13 cellular contexts compared by ENCODE assay signal in the genomic region with DNA sequence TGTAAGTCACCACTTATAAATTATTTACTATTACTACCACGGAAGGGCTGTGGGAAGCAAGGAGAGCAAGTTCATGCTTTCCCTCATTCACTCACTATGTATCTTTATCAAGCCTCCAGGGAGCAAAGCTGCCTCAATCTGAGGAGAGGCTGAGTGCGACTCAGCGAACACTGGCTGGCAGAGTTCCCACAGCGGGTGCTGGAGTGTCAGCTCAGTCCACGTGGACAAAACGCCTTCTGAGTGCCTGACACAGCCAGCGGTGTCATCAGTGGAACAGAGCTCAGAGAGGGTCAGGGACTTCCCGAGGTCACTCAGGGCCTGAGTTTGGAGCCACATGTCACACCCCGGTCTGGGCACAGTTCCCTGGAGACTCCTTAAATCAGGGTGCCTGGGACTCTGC.
DNase-seq lines count a peak whose midpoint lies in the region; ATAC-seq and TF ChIP-seq lines count a peak whose summit lies in the region.
"Had no signal": no experiment of that assay in that cellular context is flagged by ENCODE, and none has a peak within 500 bp of the region (broad histone marks: within the 10 kb centered on the region; RNA-seq: fewer than 3 reads in every experiment).

No MANE protein-coding gene starts in this region.

- ATAC-seq in HG03442 (IDR thresholded peaks at IDR 0.05; ENCODE audit: unreplicated experiment) (no peak), GM19023 (IDR thresholded peaks at IDR 0.05; ENCODE audit: unreplicated experiment) (no peak)
- ATAC-seq: activated naive CD4-positive, alpha-beta T cell treated with anti-CD3 and anti-CD28 coated beads, Interleukin-2, amount 50 U/mL, for 72 hours; stimulated activated memory B cell treated with anti-CD40 and anti-IgM and Interleukin-4, amounts not matched to agents 10 μg/mL and 1 μg/mL and 100 μg/mL, for 72 hours had no signal

- POLR2A ChIA-PET in GM10248 (lab: Yijun Ruan, JAX): no interaction called here

- CTCF ChIA-PET in GM10248 (lab: Yijun Ruan, JAX): interaction anchor here (2.3 to 2.6 kb wide), 3 partner anchors 8 to 1470 kb away, joined by 8 to 16 read pairs (median 11); a partner anchor contains a TSS

- peak; percentile 63 for DNase-seq in COR-L47 (lab: John Stamatoyannopoulos, UW)
- peak; percentile 31 for DNase-seq in NCI-H1105 treated with DMSO at 0.1 percent for 48 hours (lab: John Stamatoyannopoulos, UW)
- peak; percentile 46 for DNase-seq in choroid plexus epithelial cell (ENCODE audit: low read depth)
- peak; percentile 47 for DNase-seq in medulla oblongata (ENCODE audit: extremely low spot score)
- DNase-seq in activated CD4-positive, alpha-beta T cell treated with anti-CD3 and anti-CD28 coated beads, Interleukin-2, amount 50 U/mL, for 1 hour: no peak
- DNase-seq in GM10248 (ENCODE audit: extremely low spot score): no peak
- DNase-seq: activated CD4-positive, CD25-positive, alpha-beta regulatory T cell; PC-9; spleen had no signal

- TF ChIP-seq CTCF in choroid plexus epithelial cell (conservative IDR thresholded peaks at IDR 0.05; ENCODE audit: low read depth, low read length): no peak
- no peak for TF ChIP-seq CTCF in GM10248 (IDR thresholded peaks at IDR 0.05; ENCODE audit: control extremely low read depth, extremely low read depth, low read depth, missing control alignments)

- no peak overlapping the region for H3K4me3 ChIP-seq in choroid plexus epithelial cell (ENCODE audit: low read depth, low read length)
- H3K4me3 ChIP-seq: PC-9, spleen had no signal

Comparison
In these comparisons a context has a peak if more than half of its experiments do, and no peak if none do; other contexts are left out.
1. DNase-seq: peak in COR-L47 (single experiment), NCI-H1105 treated with DMSO at 0.1 percent for 48 hours (single experiment), choroid plexus epithelial cell (single experiment) and medulla oblongata (single experiment); none in activated CD4-positive, alpha-beta T cell treated with anti-CD3 and anti-CD28 coated beads, Interleukin-2, amount 50 U/mL, for 1 hour (single experiment) and GM10248 (single experiment).